In the genomic region with DNA sequence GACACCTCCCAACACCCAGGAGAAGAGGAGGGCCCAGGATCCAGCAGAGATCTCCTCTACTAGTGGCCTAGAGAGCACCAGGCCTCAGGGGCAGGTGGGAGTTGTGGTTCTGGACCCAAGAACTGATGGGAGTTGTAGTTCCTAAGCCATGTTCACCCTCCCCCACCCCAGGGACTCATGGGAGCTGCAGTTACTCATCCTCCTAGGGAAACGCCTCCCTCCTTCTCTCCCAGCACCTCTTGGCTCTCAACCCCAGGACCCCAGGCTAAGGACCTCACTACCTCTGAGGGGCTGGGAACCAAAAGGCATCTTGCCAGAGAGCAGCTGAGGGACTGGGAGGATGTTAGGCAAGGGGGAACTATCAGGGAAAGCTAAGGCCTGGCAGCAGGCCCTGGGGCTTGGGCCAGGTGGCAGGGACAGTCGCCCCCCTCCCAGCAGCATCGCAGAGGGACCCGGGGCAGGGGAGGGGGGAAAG, we compare ENCODE assay signal across 10 cellular contexts. TPM values are rescaled to one million over a fixed set of nuclear protein-coding genes. Genes with fewer than 3 reads are reported as not detected.
DNase-seq lines count a peak whose midpoint lies in the region; ATAC-seq and TF ChIP-seq lines count a peak whose summit lies in the region.
"Had no signal": no experiment of that assay in that cellular context is flagged by ENCODE, and none has a peak within 500 bp of the region (broad histone marks: within the 10 kb centered on the region; RNA-seq: fewer than 3 reads in every experiment).

No MANE protein-coding gene starts in this region.

- peaks cover 42% of the 10 kb centered on the region for H3K4me1 ChIP-seq in testis

- no peak overlapping the region for H3K4me3 ChIP-seq in testis

- 24 to 33% (median 24%) methylated on average over 4 of the region's 4 CpGs for WGBS in adipose tissue, 3 donors
- WGBS in testis, 2 donors, result 17 to 69% methylated on average over 4 of the region's 4 CpGs

- H3K9me3 ChIP-seq in testis, result no peaks in the 10 kb centered on the region

- no peak overlapping the region for H3K27ac Mint-ChIP-seq in activated CD4-positive, alpha-beta T cell treated with anti-CD3 and anti-CD28 coated beads for 36 hours

- ATAC-seq in activated CD4-positive, alpha-beta T cell treated with anti-CD3 and anti-CD28 coated beads for 36 hours, result peak; percentile 75

- no peak overlapping the region for H3K4me3 Mint-ChIP-seq in activated CD4-positive, alpha-beta T cell treated with anti-CD3 and anti-CD28 coated beads for 36 hours

- H3K27me3 Mint-ChIP-seq in activated CD4-positive, alpha-beta T cell treated with anti-CD3 and anti-CD28 coated beads for 36 hours, result no peaks in the 10 kb centered on the region

- intact Hi-C loops in activated CD4-positive, alpha-beta T cell treated with anti-CD3 and anti-CD28 coated beads for 36 hours (cut with DNase I, micrococcal nuclease), result no loop called here
- intact Hi-C loops in testis (cut with DNase I; ENCODE audit: low total_unique reads), result no loop called here

- TF ChIP-seq POLR2A in testis (IDR thresholded peaks at IDR 0.05), result no peak

- POLR2A ChIA-PET in activated CD4-positive, alpha-beta T cell treated with anti-CD3 and anti-CD28 coated beads for 36 hours (lab: Charles Lee), result no interaction called here

- peaks cover 4% of the 10 kb centered on the region for H3K4me1 Mint-ChIP-seq in activated CD4-positive, alpha-beta T cell treated with anti-CD3 and anti-CD28 coated beads for 36 hours

- no peaks in the 10 kb centered on the region for H3K9me3 Mint-ChIP-seq in activated CD4-positive, alpha-beta T cell treated with anti-CD3 and anti-CD28 coated beads for 36 hours (ENCODE audit: low read depth)

- CTCF ChIA-PET in activated CD4-positive, alpha-beta T cell treated with anti-CD3 and anti-CD28 coated beads for 36 hours (lab: Charles Lee), result no interaction called here

- H3K27ac ChIP-seq in adipose tissue (ENCODE audit: low read depth, low read length) (peak overlapping the region; percentile 3), testis (peak overlapping the region; percentile 40 to 84)

- no peaks in the 10 kb centered on the region for H3K36me3 ChIP-seq in testis (ENCODE audit: low read depth, missing control alignments)

- no peak for TF ChIP-seq CTCF in testis (IDR thresholded peaks at IDR 0.05)

- DNase-seq in activated CD4-positive, alpha-beta T cell treated with anti-CD3 and anti-CD28 coated beads for 36 hours, result peak; percentile 54
- DNase-seq in activated CD4-positive, alpha-beta T cell treated with anti-CD3 and anti-CD28 coated beads, Interleukin-2, amount 50 U/mL, for 1 hour, result no peak
- DNase-seq in iris pigment epithelial cell (ENCODE audit: low read depth), result peak; percentile 81
- DNase-seq in testis, result peak; percentile 89
- DNase-seq in NCI-H187 (lab: John Stamatoyannopoulos, UW), result no peak
- no peak for DNase-seq in foreskin melanocyte
- no peak for DNase-seq in GDM1 (lab: John Stamatoyannopoulos, UW)
- DNase-seq: SHP77; stimulated activated CD4-positive, alpha-beta T cell treated with anti-CD3 and anti-CD28 coated beads, Interleukin-4, amount 100 ng/mL, for 24 hours had no signal

- H3K36me3 Mint-ChIP-seq in activated CD4-positive, alpha-beta T cell treated with anti-CD3 and anti-CD28 coated beads for 36 hours (ENCODE audit: low read depth), result no peaks in the 10 kb centered on the region

- H3K27me3 ChIP-seq in testis, result no peaks in the 10 kb centered on the region

RNA-seq across cellular contexts. Expression of a gene that starts 28.8 kb away (rescaled TPM):
- not detected for total RNA-seq in activated CD4-positive, alpha-beta T cell treated with anti-CD3 and anti-CD28 coated beads for 36 hours
- polyA plus RNA-seq in adipose tissue (under 1 TPM in 2 of 3 donors, not detected in 1; 0.02 to 0.09 TPM), testis (ENCODE audit: insufficient read depth, low read depth, low replicate concordance) (not detected)
- not detected for total RNA-seq in testis

Comparison
In these comparisons a context has a peak if more than half of its experiments do, and no peak if none do; other contexts are left out.
1. DNase-seq: peak in activated CD4-positive, alpha-beta T cell treated with anti-CD3 and anti-CD28 coated beads for 36 hours (single experiment), iris pigment epithelial cell (single experiment) and testis (single experiment); none in activated CD4-positive, alpha-beta T cell treated with anti-CD3 and anti-CD28 coated beads, Interleukin-2, amount 50 U/mL, for 1 hour (single experiment), NCI-H187 (0 of 2), foreskin melanocyte (single experiment) and GDM1 (single experiment).